Comparison of ENCODE assay signal across 8 cellular contexts in the genomic region with DNA sequence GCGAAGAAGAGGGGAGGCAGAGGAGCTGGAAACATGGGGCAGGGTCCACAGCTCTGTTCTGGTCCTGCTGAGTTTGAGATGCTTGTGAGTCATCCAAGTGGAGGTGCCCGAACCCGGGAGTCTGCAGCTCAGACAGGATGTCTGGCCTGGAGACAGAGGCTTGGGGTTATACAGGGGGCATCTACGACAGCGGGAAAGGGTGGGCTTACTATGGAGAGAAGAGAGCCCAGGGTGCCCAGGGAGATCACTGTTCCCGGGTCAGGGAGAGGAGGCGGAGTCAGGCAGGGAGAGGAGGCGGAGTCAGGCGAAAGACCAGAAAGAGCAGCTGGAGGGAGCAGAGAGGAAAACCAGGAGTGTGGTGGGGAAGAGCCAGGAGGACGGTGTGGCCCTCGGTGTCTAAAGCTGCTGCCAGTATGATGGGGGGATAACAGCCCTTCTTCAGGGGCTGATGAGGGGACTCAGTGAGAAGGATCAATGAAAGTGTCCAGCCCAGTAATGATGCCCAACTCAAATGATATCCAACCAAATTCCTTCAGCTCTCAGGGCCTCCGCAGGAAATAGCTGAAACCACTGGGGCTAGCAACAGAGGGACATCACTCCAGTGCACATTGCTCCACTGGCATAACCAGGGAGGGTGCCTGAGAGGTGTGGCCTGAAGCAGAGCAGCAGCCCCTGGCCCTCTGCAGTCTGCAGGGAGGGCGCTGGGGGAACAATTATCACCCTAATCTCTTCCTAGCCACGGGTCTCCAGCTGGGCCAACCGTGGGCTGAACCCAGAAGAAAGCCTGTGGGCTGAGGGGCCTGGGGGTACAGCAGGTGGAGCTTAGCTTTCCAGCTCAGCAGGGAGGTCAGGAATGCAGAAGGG. TPM values are rescaled to one million over a fixed set of nuclear protein-coding genes. Genes with fewer than 3 reads are reported as not detected.
DNase-seq lines count a peak whose midpoint lies in the region; ATAC-seq lines count a peak whose summit lies in the region.

No MANE protein-coding gene starts in this region.

- peaks cover 63% of the 10 kb centered on the region for H3K4me1 Mint-ChIP-seq in stimulated activated naive CD8-positive, alpha-beta T cell treated with anti-CD3 and anti-CD28 coated beads, Interleukin-15, Interleukin-2, amounts not matched to agents 100 ng/mL and 50 ng/mL, for 24 hours (ENCODE audit: low read depth)
- H3K4me1 Mint-ChIP-seq in stimulated activated naive CD8-positive, alpha-beta T cell treated with anti-CD3 and anti-CD28 coated beads, Interleukin-15, amount 100 ng/mL, for 72 hours: peaks cover 73% of the 10 kb centered on the region
- peaks cover 52% of the 10 kb centered on the region for H3K4me1 Mint-ChIP-seq in activated naive CD8-positive, alpha-beta T cell (ENCODE audit: low read depth)
- peaks cover 47% of the 10 kb centered on the region for H3K4me1 Mint-ChIP-seq in activated naive CD4-positive, alpha-beta T cell treated with anti-CD3 and anti-CD28 coated beads for 36 hours (ENCODE audit: low read depth)

- no peaks in the 10 kb centered on the region for H3K9me3 Mint-ChIP-seq in stimulated activated naive CD8-positive, alpha-beta T cell treated with anti-CD3 and anti-CD28 coated beads, Interleukin-15, Interleukin-2, amounts not matched to agents 100 ng/mL and 50 ng/mL, for 24 hours
- no peaks in the 10 kb centered on the region for H3K9me3 Mint-ChIP-seq in stimulated activated naive CD8-positive, alpha-beta T cell treated with anti-CD3 and anti-CD28 coated beads, Interleukin-15, amount 100 ng/mL, for 72 hours
- H3K9me3 Mint-ChIP-seq in activated naive CD8-positive, alpha-beta T cell (ENCODE audit: low read depth): no peaks in the 10 kb centered on the region
- H3K9me3 Mint-ChIP-seq in activated naive CD4-positive, alpha-beta T cell treated with anti-CD3 and anti-CD28 coated beads for 36 hours: no peaks in the 10 kb centered on the region

- CTCF ChIA-PET in activated naive CD4-positive, alpha-beta T cell treated with anti-CD3 and anti-CD28 coated beads for 36 hours (lab: Charles Lee): interaction anchor here (0.6 to 3.0 kb wide), 7 partner anchors 8 to 54 kb away, joined by 3 to 20 read pairs (median 4); a partner anchor contains a TSS

- no peak for ATAC-seq in stimulated activated naive CD8-positive, alpha-beta T cell treated with anti-CD3 and anti-CD28 coated beads, Interleukin-15, amount 100 ng/mL, for 72 hours
- ATAC-seq in HG02798 (IDR thresholded peaks at IDR 0.05; ENCODE audit: poor library complexity, unreplicated experiment): no peak

- intact Hi-C loops in activated naive CD4-positive, alpha-beta T cell treated with anti-CD3 and anti-CD28 coated beads for 36 hours (cut with micrococcal nuclease): no loop called here

- no peak for DNase-seq in stimulated activated naive CD8-positive, alpha-beta T cell treated with anti-CD3 and anti-CD28 coated beads, Interleukin-15, amount 100 ng/mL, for 72 hours
- DNase-seq in hepatic stellate cell (ENCODE audit: low spot score): peak; percentile 71
- no peak for DNase-seq in activated naive CD4-positive, alpha-beta T cell treated with anti-CD3 and anti-CD28 coated beads for 36 hours
- no peak for DNase-seq in NOMO-1 treated with dmso at 0.1 percent for 144 hours (lab: John Stamatoyannopoulos, UW; ENCODE audit: unreplicated experiment)

- no peak overlapping the region for H3K4me3 Mint-ChIP-seq in stimulated activated naive CD8-positive, alpha-beta T cell treated with anti-CD3 and anti-CD28 coated beads, Interleukin-15, Interleukin-2, amounts not matched to agents 100 ng/mL and 50 ng/mL, for 24 hours
- no peak overlapping the region for H3K4me3 Mint-ChIP-seq in stimulated activated naive CD8-positive, alpha-beta T cell treated with anti-CD3 and anti-CD28 coated beads, Interleukin-15, amount 100 ng/mL, for 72 hours
- peak overlapping the region; percentile 30 for H3K4me3 Mint-ChIP-seq in activated naive CD8-positive, alpha-beta T cell
- no peak overlapping the region for H3K4me3 Mint-ChIP-seq in activated naive CD4-positive, alpha-beta T cell treated with anti-CD3 and anti-CD28 coated beads for 36 hours

- H3K27ac Mint-ChIP-seq in stimulated activated naive CD8-positive, alpha-beta T cell treated with anti-CD3 and anti-CD28 coated beads, Interleukin-15, Interleukin-2, amounts not matched to agents 100 ng/mL and 50 ng/mL, for 24 hours: peak overlapping the region; percentile 39
- peak overlapping the region in 1 of 2 donors; percentile 20 for H3K27ac Mint-ChIP-seq in stimulated activated naive CD8-positive, alpha-beta T cell treated with anti-CD3 and anti-CD28 coated beads, Interleukin-15, amount 100 ng/mL, for 72 hours
- peak overlapping the region; percentile 81 for H3K27ac Mint-ChIP-seq in activated naive CD8-positive, alpha-beta T cell
- H3K27ac Mint-ChIP-seq in activated naive CD4-positive, alpha-beta T cell treated with anti-CD3 and anti-CD28 coated beads for 36 hours: no peak overlapping the region

- no peak overlapping the region for H3K4me3 ChIP-seq in skin epidermis

- no peaks in the 10 kb centered on the region for H3K27me3 Mint-ChIP-seq in stimulated activated naive CD8-positive, alpha-beta T cell treated with anti-CD3 and anti-CD28 coated beads, Interleukin-15, Interleukin-2, amounts not matched to agents 100 ng/mL and 50 ng/mL, for 24 hours
- H3K27me3 Mint-ChIP-seq in stimulated activated naive CD8-positive, alpha-beta T cell treated with anti-CD3 and anti-CD28 coated beads, Interleukin-15, amount 100 ng/mL, for 72 hours: no peaks in the 10 kb centered on the region
- H3K27me3 Mint-ChIP-seq in activated naive CD8-positive, alpha-beta T cell: no peaks in the 10 kb centered on the region
- H3K27me3 Mint-ChIP-seq in activated naive CD4-positive, alpha-beta T cell treated with anti-CD3 and anti-CD28 coated beads for 36 hours (ENCODE audit: low read depth): no peaks in the 10 kb centered on the region

- peak overlapping the region in 11 of 21 experiments; percentile 14 to 88 (median 61) for H3K27ac ChIP-seq in skin epidermis

- H3K36me3 Mint-ChIP-seq in stimulated activated naive CD8-positive, alpha-beta T cell treated with anti-CD3 and anti-CD28 coated beads, Interleukin-15, Interleukin-2, amounts not matched to agents 100 ng/mL and 50 ng/mL, for 24 hours (ENCODE audit: low read depth): no peaks in the 10 kb centered on the region
- H3K36me3 Mint-ChIP-seq in activated naive CD8-positive, alpha-beta T cell: no peaks in the 10 kb centered on the region
- no peaks in the 10 kb centered on the region for H3K36me3 Mint-ChIP-seq in activated naive CD4-positive, alpha-beta T cell treated with anti-CD3 and anti-CD28 coated beads for 36 hours (ENCODE audit: low read depth)

RNA-seq across cellular contexts. Expression of a gene that starts 2.6 kb away (rescaled TPM):
- 10 to 100 TPM; 39.7 to 45.7 TPM for total RNA-seq in activated naive CD4-positive, alpha-beta T cell treated with anti-CD3 and anti-CD28 coated beads for 36 hours

RNA-seq across cellular contexts. Expression of a gene that starts 9.5 kb away (rescaled TPM):
- 10 to 100 TPM; 41.4 to 42.5 TPM for total RNA-seq in activated naive CD4-positive, alpha-beta T cell treated with anti-CD3 and anti-CD28 coated beads for 36 hours

RNA-seq across cellular contexts. Expression of a gene that starts 11.6 kb away (rescaled TPM):
- 10 to 100 TPM; 12.4 to 12.8 TPM for total RNA-seq in activated naive CD4-positive, alpha-beta T cell treated with anti-CD3 and anti-CD28 coated beads for 36 hours

RNA-seq across cellular contexts. Expression of a gene that starts 15.1 kb away (rescaled TPM):
- total RNA-seq in activated naive CD4-positive, alpha-beta T cell treated with anti-CD3 and anti-CD28 coated beads for 36 hours: 10 to 100 TPM; 51.9 to 54.6 TPM

RNA-seq across cellular contexts. Expression of a gene that starts 34.8 kb away (rescaled TPM):
- total RNA-seq in activated naive CD4-positive, alpha-beta T cell treated with anti-CD3 and anti-CD28 coated beads for 36 hours: under 1 TPM in 1 of 2 experiments, not detected in 1; 0.35 TPM
